Comparison of ENCODE assay signal across 18 cellular contexts in genomic region chr18:76791642-76792041, GRCh38.
"Had no signal": no experiment of that assay in that cellular context is flagged by ENCODE, and none has a peak within 500 bp of the region (broad histone marks: within the 10 kb centered on the region; RNA-seq: fewer than 3 reads in every experiment).

No MANE protein-coding gene starts in this region.

- H3K4me3 Mint-ChIP-seq: naive thymus-derived CD4-positive, alpha-beta T cell; nephron progenitor cell; stimulated activated naive B cell treated with anti-CD40 and anti-IgM and Interleukin-4, amounts not matched to agents 10 μg/mL and 1 μg/mL and 100 μg/mL, for 72 hours; stimulated activated naive CD8-positive, alpha-beta T cell treated with anti-CD3 and anti-CD28 coated beads, Interleukin-15, amount 100 ng/mL, for 72 hours had no signal

- H3K27me3 ChIP-seq: right atrium auricular region, sigmoid colon, transverse colon had no signal

- H3K9me3 ChIP-seq: thoracic aorta, transverse colon had no signal

- H3K4me1 ChIP-seq: heart right ventricle, right atrium auricular region, sigmoid colon, transverse colon had no signal

- H3K27ac ChIP-seq: heart right ventricle, right atrium auricular region, sigmoid colon, skin epidermis, thoracic aorta, transverse colon had no signal

- H3K4me3 ChIP-seq: heart right ventricle, right atrium auricular region, sigmoid colon, skin epidermis, thoracic aorta, transverse colon had no signal

- H3K4me1 Mint-ChIP-seq: nephron progenitor cell had no signal

- H3K36me3 ChIP-seq: heart right ventricle, right atrium auricular region, sigmoid colon, thoracic aorta, transverse colon had no signal

- DNase-seq: effector memory CD4-positive, alpha-beta T cell; heart right ventricle; hypothalamus; kidney glomerular epithelial cell; mesendoderm; naive thymus-derived CD4-positive, alpha-beta T cell; nephron progenitor cell; sigmoid colon; stimulated activated CD4-positive, alpha-beta T cell treated with anti-CD3 and anti-CD28 coated beads, Interleukin-2, amount 100 ng/mL, for 24 hours; stimulated activated CD4-positive, alpha-beta T cell treated with anti-CD3 and anti-CD28 coated beads, Interleukin-4, amount 100 ng/mL, for 4 hours; stimulated activated naive B cell treated with anti-CD40 and anti-IgM and Interleukin-4, amounts not matched to agents 10 μg/mL and 1 μg/mL and 100 μg/mL, for 72 hours; stimulated activated naive CD8-positive, alpha-beta T cell treated with anti-CD3 and anti-CD28 coated beads, Interleukin-15, amount 100 ng/mL, for 72 hours; substantia nigra; transverse colon had no signal

- ATAC-seq: esophagus mucosa; heart right ventricle; naive thymus-derived CD4-positive, alpha-beta T cell; stimulated activated naive B cell treated with anti-CD40 and anti-IgM and Interleukin-4, amounts not matched to agents 10 μg/mL and 1 μg/mL and 100 μg/mL, for 72 hours; stimulated activated naive CD8-positive, alpha-beta T cell treated with anti-CD3 and anti-CD28 coated beads, Interleukin-15, amount 100 ng/mL, for 72 hours had no signal

- H3K27ac Mint-ChIP-seq: nephron progenitor cell; stimulated activated naive B cell treated with anti-CD40 and anti-IgM and Interleukin-4, amounts not matched to agents 10 μg/mL and 1 μg/mL and 100 μg/mL, for 72 hours had no signal
